In the genomic region with DNA sequence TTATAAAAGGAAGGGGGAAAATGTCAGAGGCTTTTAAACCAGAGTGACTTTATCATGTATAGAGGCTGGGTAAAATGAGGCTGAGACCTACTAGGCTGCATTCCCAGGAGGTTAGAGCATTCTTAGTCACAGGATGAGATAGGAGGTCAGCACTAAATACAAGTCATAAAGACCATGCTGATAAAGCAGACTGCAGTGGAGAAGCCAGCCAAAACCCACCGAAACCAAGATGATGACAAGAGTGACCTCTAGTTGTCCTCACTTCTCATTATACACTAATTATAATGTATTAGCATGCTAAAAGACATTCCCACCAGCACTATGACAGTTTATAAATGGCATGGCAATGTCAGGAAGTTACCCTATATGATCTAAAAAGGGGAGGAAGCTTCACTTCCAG, we compare ENCODE assay signal across 20 cellular contexts.
DNase-seq lines count a peak whose midpoint lies in the region; ATAC-seq, FAIRE-seq and TF ChIP-seq lines count a peak whose summit lies in the region.
"Had no signal": no experiment of that assay in that cellular context is flagged by ENCODE, and none has a peak within 500 bp of the region (broad histone marks: within the 10 kb centered on the region; RNA-seq: fewer than 3 reads in every experiment).

No MANE protein-coding gene starts in this region.

- peaks cover 17% of the 10 kb centered on the region; the same call in 1 of the 2 replicates for H3K4me1 ChIP-seq in MM.1S (ENCODE audit: low read length)
- H3K4me1 ChIP-seq: BLaER1 had no signal

- H3K9me3 ChIP-seq in MM.1S (replicated peaks; ENCODE audit: insufficient read depth, low read length), result no peaks in the 10 kb centered on the region
- H3K9me3 ChIP-seq: BLaER1 had no signal

- H3K27ac ChIP-seq in MM.1S (ENCODE audit: low read length), result no peak overlapping the region
- H3K27ac ChIP-seq: BLaER1, HL-60 had no signal

- H3K79me2 ChIP-seq in MM.1S (ENCODE audit: low read length), result no peaks in the 10 kb centered on the region

- H3K36me3 ChIP-seq in MM.1S (replicated peaks; ENCODE audit: insufficient read depth, low read length), result no peaks in the 10 kb centered on the region
- no peaks in the 10 kb centered on the region for H3K36me3 ChIP-seq in bronchial epithelial cell (ENCODE audit: control insufficient read depth, insufficient read depth, low read length)
- H3K36me3 ChIP-seq: BLaER1 had no signal

- no peak for TF ChIP-seq CTCF in MM.1S (IDR thresholded peaks at IDR 0.05; ENCODE audit: low read length)
- TF ChIP-seq CTCF in bronchial epithelial cell (IDR thresholded peaks at IDR 0.05; ENCODE audit: insufficient read depth, low read length, severe bottlenecking), result no peak

- no peak overlapping the region for H3K4me3 ChIP-seq in MM.1S (ENCODE audit: low read length)
- no peak overlapping the region for H3K4me3 ChIP-seq in bronchial epithelial cell (ENCODE audit: low read depth, low read length)
- H3K4me3 ChIP-seq: BLaER1 had no signal

- no peak for ATAC-seq in HG03521 (IDR thresholded peaks at IDR 0.05; ENCODE audit: unreplicated experiment)

- H3K27me3 ChIP-seq in MM.1S (replicated peaks; ENCODE audit: insufficient read depth, low read length) (no peaks in the 10 kb centered on the region), bronchial epithelial cell (ENCODE audit: control insufficient read depth, insufficient read depth, low read length) (no peaks in the 10 kb centered on the region)
- H3K27me3 ChIP-seq: BLaER1 had no signal

- no peaks in the 10 kb centered on the region for H3K9me2 ChIP-seq in MM.1S (replicated peaks; ENCODE audit: insufficient read depth, low read length)

- FAIRE-seq in bronchial epithelial cell (lab: Jason Lieb, UNC), result no peak
- FAIRE-seq: G401.6, GM12891, GM19239 had no signal

- no peaks in the 10 kb centered on the region for H3F3A ChIP-seq in MM.1S (ENCODE audit: insufficient read depth, low read length)

- no peaks in the 10 kb centered on the region for H4K20me1 ChIP-seq in MM.1S (ENCODE audit: insufficient read depth, low read length)
- H4K20me1 ChIP-seq: BLaER1 had no signal

- H3K9ac ChIP-seq in MM.1S (ENCODE audit: low read length), result no peak overlapping the region
- H3K9ac ChIP-seq: BLaER1 had no signal

- H3K4me2 ChIP-seq in MM.1S (ENCODE audit: low read depth, low read length), result no peak overlapping the region
- H3K4me2 ChIP-seq: BLaER1 had no signal

- no peak overlapping the region for H2AFZ ChIP-seq in MM.1S (ENCODE audit: low read length)

- DNase-seq in MM.1S, result peak; percentile 21
- DNase-seq in bronchial epithelial cell (ENCODE audit: low read depth), result peak; percentile 37
- peak; percentile 57 for DNase-seq in glomerular endothelial cell (ENCODE audit: extremely low read depth, low read depth, low spot score)
- peak; percentile 40 for DNase-seq in pulmonary artery endothelial cell (ENCODE audit: low read depth, low spot score)
- no peak for DNase-seq in activated T-cell treated with anti-CD3 and anti-CD28 coated beads, Interleukin-2, amount 50 U/mL, for 1 hour
- DNase-seq in COLO829 (ENCODE audit: low spot score), result no peak
- DNase-seq: 8988T; AML-193; CD8-positive, alpha-beta memory T cell; DMS153; DMS79 treated with DMSO at 0.1 percent for 48 hours; EL; HCEC 1CT; HFFc6 had no signal

Comparison
In these comparisons a context has a peak if more than half of its experiments do, and no peak if none do; other contexts are left out.
1. DNase-seq: peak in MM.1S (single experiment), bronchial epithelial cell (single experiment), glomerular endothelial cell (single experiment) and pulmonary artery endothelial cell (single experiment); none in activated T-cell treated with anti-CD3 and anti-CD28 coated beads, Interleukin-2, amount 50 U/mL, for 1 hour (single experiment) and COLO829 (single experiment).